8 cellular contexts compared by ENCODE assay signal in the genomic region with DNA sequence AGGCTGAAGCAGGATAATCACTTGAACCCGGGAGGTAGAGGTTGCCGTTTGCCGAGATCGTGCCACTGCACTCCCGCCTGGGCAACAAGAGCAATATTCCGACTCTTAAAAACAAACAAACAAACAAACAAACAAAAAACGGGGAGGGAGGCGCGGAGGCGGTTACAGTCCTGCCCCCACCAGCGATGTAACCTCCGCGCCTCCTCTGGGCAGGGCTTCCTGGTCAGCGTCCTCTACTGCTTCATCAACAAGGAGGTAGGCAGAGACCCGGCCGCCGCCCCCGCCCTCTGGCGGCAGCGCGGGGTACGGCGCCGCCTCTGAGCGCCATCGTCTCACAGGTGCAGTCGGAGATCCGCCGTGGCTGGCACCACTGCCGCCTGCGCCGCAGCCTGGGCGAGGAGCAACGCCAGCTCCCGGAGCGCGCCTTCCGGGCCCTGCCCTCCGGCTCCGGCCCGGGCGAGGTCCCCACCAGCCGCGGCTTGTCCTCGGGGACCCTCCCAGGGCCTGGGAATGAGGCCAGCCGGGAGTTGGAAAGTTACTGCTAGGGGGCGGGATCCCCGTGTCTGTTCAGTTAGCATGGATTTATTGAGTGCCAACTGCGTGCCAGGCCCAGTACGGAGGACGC. TPM values are rescaled to one million over a fixed set of nuclear protein-coding genes. Genes with fewer than 3 reads are reported as not detected.
DNase-seq lines count a peak whose midpoint lies in the region; ATAC-seq and TF ChIP-seq lines count a peak whose summit lies in the region.

No MANE protein-coding gene starts in this region.

- TF ChIP-seq CTCF in lower leg skin (IDR thresholded peaks at IDR 0.05) = peak in 2 of 3 donors; percentile 64 to 85

- no peak for TF ChIP-seq POLR2A in lower leg skin (IDR thresholded peaks at IDR 0.05)

- no peak overlapping the region for H3K4me3 ChIP-seq in lower leg skin (ENCODE audit: low read depth, poor library complexity, severe bottlenecking)

- intact Hi-C loops in lower leg skin (cut with DNase I; ENCODE audit: low total_unique reads) = no loop called here

- ATAC-seq in GM18867 (IDR thresholded peaks at IDR 0.05; ENCODE audit: unreplicated experiment) (peak; percentile 79), HG03469 (IDR thresholded peaks at IDR 0.05; ENCODE audit: unreplicated experiment) (peak; percentile 51)

- WGBS in lower leg skin, 2 donors = 1 to 2% methylated on average over 41 to 50 of the region's 51 CpGs

- DNase-seq in ACHN (peak; percentile 82), NCI-H526 (lab: John Stamatoyannopoulos, UW) (peak; percentile 50 to 85), dermis microvascular lymphatic vessel endothelial cell (ENCODE audit: low read depth in 2 of 2) (peak; percentile 56 to 87), lower leg skin (ENCODE audit: low spot score in 2 of 2) (peak; percentile 80 to 97)
- DNase-seq in activated CD4-positive, alpha-beta T cell treated with anti-CD3 and anti-CD28 coated beads, Interleukin-2, amount 50 U/mL, for 24 hours (ENCODE audit: low read depth in 1 of 2, low spot score in 1 of 2) = peak; percentile 75 to 77
- peak; percentile 84 for DNase-seq in stimulated activated CD4-positive, alpha-beta T cell treated with anti-CD3 and anti-CD28 coated beads, Interleukin-4, amount 100 ng/mL, for 1 hour

- in situ Hi-C loops in ACHN (cut with HindIII; ENCODE audit: low pct_ligation_motif_present, low pct_unique_long_range_greater_than_20kb, low sequenced_read_pairs) = no loop called here

RNA-seq across cellular contexts. Expression of a gene that starts 10.2 kb away (rescaled TPM):
- total RNA-seq in dermis microvascular lymphatic vessel endothelial cell (222 and 396 TPM in 2 replicates), lower leg skin (100 to 1,000 TPM; 144 to 223 (median 161) TPM)

RNA-seq across cellular contexts. Expression of a gene that starts 11.0 kb away (rescaled TPM):
- total RNA-seq in dermis microvascular lymphatic vessel endothelial cell (8.3 and 11.7 TPM in 2 replicates), lower leg skin (1 to 10 TPM; 3.4 to 8.7 (median 6.8) TPM)

RNA-seq across cellular contexts. Expression of a gene that starts 13.5 kb away (rescaled TPM):
- total RNA-seq in dermis microvascular lymphatic vessel endothelial cell = 0.13 TPM in 1 of 2 replicates, not detected in the other
- 1 to 10 TPM; 1.4 to 3.9 (median 2.0) TPM for total RNA-seq in lower leg skin

RNA-seq across cellular contexts. Expression of a gene that starts 42.3 kb away (rescaled TPM):
- total RNA-seq in dermis microvascular lymphatic vessel endothelial cell = 11.1 and 15.7 TPM in 2 replicates
- total RNA-seq in lower leg skin = 100 to 1,000 TPM in 1 of 4 donors, 10 to 100 TPM in 3; 85.6 to 101 (median 89.4) TPM

RNA-seq across cellular contexts. Expression of a gene that starts 49.2 kb away (rescaled TPM):
- total RNA-seq in dermis microvascular lymphatic vessel endothelial cell (3.2 and 5.4 TPM in 2 replicates), lower leg skin (10 to 100 TPM; 22.0 to 26.7 (median 25.4) TPM)
